Comparison of ENCODE assay signal across 10 cellular contexts in the genomic region with DNA sequence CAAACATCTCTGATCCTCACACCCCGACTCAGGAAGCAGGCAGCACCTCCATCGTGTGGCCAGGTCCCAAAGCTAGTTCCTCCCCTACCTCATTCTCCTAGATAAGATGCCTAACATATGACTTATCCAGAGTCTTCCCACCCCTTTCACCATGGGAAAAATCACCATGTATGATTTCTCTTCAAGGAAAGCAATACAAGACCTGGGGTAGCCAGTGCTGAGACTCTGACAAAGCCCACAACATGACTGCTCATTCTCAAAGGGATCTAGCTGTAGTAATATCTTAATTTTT. TPM values are rescaled to one million over a fixed set of nuclear protein-coding genes. Genes with fewer than 3 reads are reported as not detected.
DNase-seq lines count a peak whose midpoint lies in the region; ATAC-seq and TF ChIP-seq lines count a peak whose summit lies in the region.
"Had no signal": no experiment of that assay in that cellular context is flagged by ENCODE, and none has a peak within 500 bp of the region (broad histone marks: within the 10 kb centered on the region; RNA-seq: fewer than 3 reads in every experiment).

No MANE protein-coding gene starts in this region.

- H2AFZ ChIP-seq in SK-N-SH (ENCODE audit: low read depth) (peak overlapping the region; percentile 54; the same call in 1 of the 2 replicates), fibroblast of lung (ENCODE audit: low read length) (peak overlapping the region; percentile 48)

- POLR2A ChIA-PET in SK-N-SH (lab: Yijun Ruan, JAX), result interaction anchor here (1.7 kb wide), 1 partner anchor 9 kb away, joined by 7 read pairs; no protein-coding TSS in a partner anchor
- POLR2A ChIA-PET in Panc1 (lab: Charles Lee), result no interaction called here

- 42% methylated on average over 2 of the region's 2 CpGs for WGBS in SK-N-SH (ENCODE audit: low lambda C conversion rate)

- H3K9me3 ChIP-seq in SK-N-SH (no peaks in the 10 kb centered on the region), Panc1 (ENCODE audit: control insufficient read depth, insufficient read depth, low read depth, low read length) (no peaks in the 10 kb centered on the region), fibroblast of lung (ENCODE audit: control insufficient read depth, insufficient read depth, low read depth, low read length) (no peaks in the 10 kb centered on the region)

- H3K27ac ChIP-seq in SK-N-SH (ENCODE audit: low read depth in 2 of 2, low read length in 1 of 2) (no peak overlapping the region; a peak in 1 of 4 replicates), Panc1 (ENCODE audit: low read length) (peak overlapping the region; percentile 2; the same call in 1 of the 2 replicates), fibroblast of lung (ENCODE audit: insufficient read depth, low read length) (no peak overlapping the region)

- H3K4me3 ChIP-seq in SK-N-SH (ENCODE audit: low read depth in 2 of 2, low read length in 1 of 2) (peak overlapping the region; percentile 38 to 46), Panc1 (ENCODE audit: low read depth in 2 of 2, low read length in 2 of 2) (peak overlapping the region; percentile 22 to 49; a peak in 3 of 4 replicates), fibroblast of lung (replicated peaks in 1 of 4; ENCODE audit: control extremely low read depth in 1 of 4, insufficient read depth in 1 of 4, low read depth in 3 of 4, low read length in 4 of 4) (peak overlapping the region in 1 of 4 experiments; percentile 38)

- in situ Hi-C loops in Panc1 (cut with HindIII; ENCODE audit: low pct_unique_long_range_greater_than_20kb, low sequenced_read_pairs), result no loop called here

- ATAC-seq in SK-N-SH treated with all-trans-retinoic acid at 6 μM for 48 hours, result no peak
- ATAC-seq in Panc1, result no peak
- ATAC-seq in stimulated activated effector memory CD8-positive, alpha-beta T cell treated with anti-CD3 and anti-CD28 coated beads, Interleukin-12 subunit alpha, Interleukin-12 subunit beta, amount 100 ng/mL, for 72 hours, result no peak

- TF ChIP-seq EP300 in SK-N-SH (IDR thresholded peaks at IDR 0.05; ENCODE audit: borderline replicate concordance in 1 of 2, low read depth in 1 of 2, low read length in 1 of 2), result no peak

- peaks cover 21% of the 10 kb centered on the region; the same call in 1 of the 2 replicates for H3K79me2 ChIP-seq in SK-N-SH (ENCODE audit: insufficient read depth)
- no peaks in the 10 kb centered on the region for H3K79me2 ChIP-seq in fibroblast of lung (ENCODE audit: control insufficient read depth, insufficient read depth, low read length)

- H3K27ac Mint-ChIP-seq in stimulated activated effector memory CD8-positive, alpha-beta T cell treated with anti-CD3 and anti-CD28 coated beads, Interleukin-12 subunit alpha, Interleukin-12 subunit beta, amount 100 ng/mL, for 72 hours, result no peak overlapping the region
- H3K27ac Mint-ChIP-seq: activated T-cell treated with anti-CD3 and anti-CD28 coated beads, Interleukin-2, amount 50 U/mL, for 24 hours; T-helper 1 cell treated with Interleukin-12 subunit alpha and Interleukin-12 subunit beta and Interleukin-4 antibody, amounts not matched to agents 30 μg/mL and 1 μg/mL, for 36 hours had no signal

- no peaks in the 10 kb centered on the region for H3F3A ChIP-seq in SK-N-SH (replicated peaks; ENCODE audit: insufficient read depth)

- no peaks in the 10 kb centered on the region for H3K27me3 ChIP-seq in SK-N-SH (ENCODE audit: insufficient read depth)
- H3K27me3 ChIP-seq in Panc1 (ENCODE audit: control insufficient read depth, insufficient read depth, low read length), result no peaks in the 10 kb centered on the region
- H3K27me3 ChIP-seq in fibroblast of lung (ENCODE audit: control insufficient read depth, insufficient read depth, low read length), result no peaks in the 10 kb centered on the region

- H3K4me1 Mint-ChIP-seq in stimulated activated effector memory CD8-positive, alpha-beta T cell treated with anti-CD3 and anti-CD28 coated beads, Interleukin-12 subunit alpha, Interleukin-12 subunit beta, amount 100 ng/mL, for 72 hours, result peaks cover 9% of the 10 kb centered on the region

- no peaks in the 10 kb centered on the region for H3K36me3 Mint-ChIP-seq in stimulated activated effector memory CD8-positive, alpha-beta T cell treated with anti-CD3 and anti-CD28 coated beads, Interleukin-12 subunit alpha, Interleukin-12 subunit beta, amount 100 ng/mL, for 72 hours

- BruUV-seq in Panc1 (replicated peaks; lab: Mats Ljungman, UMichigan), result no TSS peak

- peak overlapping the region; percentile 63 for H3K4me2 ChIP-seq in SK-N-SH
- peak overlapping the region; percentile 41 for H3K4me2 ChIP-seq in fibroblast of lung (ENCODE audit: extremely low read depth, insufficient read depth, low read length)

- H3K9me2 ChIP-seq in SK-N-SH, result no peaks in the 10 kb centered on the region

- CTCF ChIA-PET in SK-N-SH (lab: Yijun Ruan, JAX), result interaction anchor here (0.6 to 2.5 kb wide), 52 partner anchors 8 to 244 kb away, joined by 3 to 66 read pairs (median 5); a partner anchor contains a TSS
- CTCF ChIA-PET in Panc1 (lab: Charles Lee), result interaction anchor here (0.7 to 2.1 kb wide), 4 partner anchors 10 to 179 kb away, joined by 3 to 12 read pairs (median 6); a partner anchor contains a TSS

- H4K20me1 ChIP-seq in SK-N-SH (ENCODE audit: insufficient read depth), result no peaks in the 10 kb centered on the region
- no peaks in the 10 kb centered on the region for H4K20me1 ChIP-seq in fibroblast of lung (ENCODE audit: control insufficient read depth, extremely low read depth, insufficient read depth, low read length)

- no peaks in the 10 kb centered on the region for H3K9me3 Mint-ChIP-seq in stimulated activated effector memory CD8-positive, alpha-beta T cell treated with anti-CD3 and anti-CD28 coated beads, Interleukin-12 subunit alpha, Interleukin-12 subunit beta, amount 100 ng/mL, for 72 hours
- H3K9me3 Mint-ChIP-seq: activated T-cell treated with anti-CD3 and anti-CD28 coated beads, Interleukin-2, amount 50 U/mL, for 24 hours; T-helper 1 cell treated with Interleukin-12 subunit alpha and Interleukin-12 subunit beta and Interleukin-4 antibody, amounts not matched to agents 30 μg/mL and 1 μg/mL, for 36 hours had no signal

- intact Hi-C loops in Panc1 (cut with micrococcal nuclease; ENCODE audit: unreplicated experiment), result no loop called here

- TF ChIP-seq RAD21 in SK-N-SH (IDR thresholded peaks at IDR 0.05; ENCODE audit: low read length), result no peak

- no peak for DNase-seq in SK-N-SH
- no peak for DNase-seq in Panc1 (ENCODE audit: low read depth, low spot score)
- DNase-seq in fibroblast of lung (ENCODE audit: low read depth in 2 of 2), result peak in 1 of 2 donors; percentile 30
- no peak for DNase-seq in stimulated activated effector memory CD8-positive, alpha-beta T cell treated with anti-CD3 and anti-CD28 coated beads, Interleukin-12 subunit alpha, Interleukin-12 subunit beta, amount 100 ng/mL, for 72 hours (ENCODE audit: low spot score in 2 of 2)
- DNase-seq in AG20443 (ENCODE audit: low spot score), result no peak
- no peak for DNase-seq in stimulated activated CD4-positive, alpha-beta T cell treated with anti-CD3 and anti-CD28 coated beads, Interleukin-12 subunit alpha, Interleukin-12 subunit beta, amount 100 ng/mL, for 4 hours
- no peak for DNase-seq in effector CD8-positive, alpha-beta T cell (lab: John Stamatoyannopoulos, UW)

- H3K4me1 ChIP-seq in SK-N-SH (ENCODE audit: control insufficient read depth in 1 of 2, insufficient read depth in 2 of 2, low read depth in 1 of 2, low read length in 1 of 2), result peaks cover 4 to 6% of the 10 kb centered on the region in 2 experiments; a peak in 2 of 4 replicates
- H3K4me1 ChIP-seq in Panc1 (ENCODE audit: control insufficient read depth, insufficient read depth, low read length), result peaks cover 7% of the 10 kb centered on the region; the same call in 1 of the 2 replicates
- H3K4me1 ChIP-seq in fibroblast of lung (ENCODE audit: control insufficient read depth, extremely low read depth, insufficient read depth, low read length), result peaks cover 6% of the 10 kb centered on the region

- H3K9ac ChIP-seq in SK-N-SH (0 out of 2 replicates have a peak overlapping the region, but pooled peaks have one; percentile 14), fibroblast of lung (ENCODE audit: insufficient read depth, low read length) (no peak overlapping the region)

- H3K36me3 ChIP-seq in SK-N-SH (replicated peaks in 1 of 2; ENCODE audit: control insufficient read depth in 1 of 2, insufficient read depth in 2 of 2, low read length in 1 of 2), result no peaks in the 10 kb centered on the region
- no peaks in the 10 kb centered on the region for H3K36me3 ChIP-seq in Panc1 (ENCODE audit: control insufficient read depth, insufficient read depth, low read length)
- H3K36me3 ChIP-seq in fibroblast of lung (ENCODE audit: control insufficient read depth, insufficient read depth, low read length), result no peaks in the 10 kb centered on the region

- TF ChIP-seq CTCF in SK-N-SH (IDR thresholded peaks at IDR 0.05) (no peak), Panc1 (IDR thresholded peaks at IDR 0.05) (no peak), fibroblast of lung (conservative IDR thresholded peaks at IDR 0.05 in 1 of 2, IDR thresholded peaks at IDR 0.05 in 1 of 2; ENCODE audit: low read depth in 1 of 2, low read length in 2 of 2) (no peak)

- H3K4me3 Mint-ChIP-seq in stimulated activated effector memory CD8-positive, alpha-beta T cell treated with anti-CD3 and anti-CD28 coated beads, Interleukin-12 subunit alpha, Interleukin-12 subunit beta, amount 100 ng/mL, for 72 hours, result peak overlapping the region; percentile 24
- H3K4me3 Mint-ChIP-seq: activated T-cell treated with anti-CD3 and anti-CD28 coated beads, Interleukin-2, amount 50 U/mL, for 24 hours had no signal

TF ChIP-seq in SK-N-SH, 30 proteins besides CTCF, POLR2A, EP300 and RAD21 (continues in another document):
- TF ChIP-seq RCOR1 (IDR thresholded peaks at IDR 0.05; ENCODE audit: low read length), result no peak

TF ChIP-seq in SK-N-SH treated with all-trans-retinoic acid at 6 μM for 48 hours, 23 proteins besides CTCF, POLR2A, EP300 and RAD21:
- TF ChIP-seq ZNF565 (CRISPR knock-in tag; conservative IDR thresholded peaks at IDR 0.05; ENCODE audit: low read depth), result no peak

RNA-seq across cellular contexts. Expression of a gene that starts 45.1 kb away (rescaled TPM):
- polyA plus RNA-seq in SK-N-SH (2012; rRNA removed) (21.7 and 30.8 TPM in 2 replicates), fibroblast of lung (6.9 and 12.8 TPM in 2 replicates)
- 18.9 and 22.2 TPM in 2 replicates for polyA plus RNA-seq in SK-N-SH (2012; cell fraction: cytosol; rRNA removed)
- polyA plus RNA-seq in SK-N-SH (2012; cell fraction: nucleus; rRNA removed), result 22.9 and 26.7 TPM in 2 replicates
- total RNA-seq in Panc1 (2021; ENCODE audit: unreplicated experiment) (51.9 TPM), fibroblast of lung (6.9 and 10.2 TPM in 2 replicates)
- polyA plus RNA-seq in Panc1 (2012; ENCODE audit: insufficient read length), result 33.1 TPM
- 5.4 and 10.5 TPM in 2 replicates for polyA plus RNA-seq in fibroblast of lung (2012)
- 10.2 and 18.7 TPM in 2 replicates for polyA minus RNA-seq in fibroblast of lung (ENCODE audit: low replicate concordance)

RNA-seq across cellular contexts. Expression of a gene that starts 46.9 kb away (rescaled TPM):
- polyA plus RNA-seq in SK-N-SH (2012; rRNA removed) (64.2 and 69.4 TPM in 2 replicates), fibroblast of lung (14.9 and 18.6 TPM in 2 replicates)
- polyA plus RNA-seq in SK-N-SH (2012; cell fraction: cytosol; rRNA removed), result 51.4 and 73.9 TPM in 2 replicates
- 44.1 and 60.0 TPM in 2 replicates for polyA plus RNA-seq in SK-N-SH (2012; cell fraction: nucleus; rRNA removed)
- total RNA-seq in Panc1 (2021; ENCODE audit: unreplicated experiment) (45.8 TPM), fibroblast of lung (6.9 and 10.1 TPM in 2 replicates)
- polyA plus RNA-seq in Panc1 (2012; ENCODE audit: insufficient read length), result 58.3 TPM
- 17.6 and 18.9 TPM in 2 replicates for polyA plus RNA-seq in fibroblast of lung (2012)
- 13.7 and 30.3 TPM in 2 replicates for polyA minus RNA-seq in fibroblast of lung (ENCODE audit: low replicate concordance)
